ENCODE assay signal across 14 cellular contexts in the genomic region with DNA sequence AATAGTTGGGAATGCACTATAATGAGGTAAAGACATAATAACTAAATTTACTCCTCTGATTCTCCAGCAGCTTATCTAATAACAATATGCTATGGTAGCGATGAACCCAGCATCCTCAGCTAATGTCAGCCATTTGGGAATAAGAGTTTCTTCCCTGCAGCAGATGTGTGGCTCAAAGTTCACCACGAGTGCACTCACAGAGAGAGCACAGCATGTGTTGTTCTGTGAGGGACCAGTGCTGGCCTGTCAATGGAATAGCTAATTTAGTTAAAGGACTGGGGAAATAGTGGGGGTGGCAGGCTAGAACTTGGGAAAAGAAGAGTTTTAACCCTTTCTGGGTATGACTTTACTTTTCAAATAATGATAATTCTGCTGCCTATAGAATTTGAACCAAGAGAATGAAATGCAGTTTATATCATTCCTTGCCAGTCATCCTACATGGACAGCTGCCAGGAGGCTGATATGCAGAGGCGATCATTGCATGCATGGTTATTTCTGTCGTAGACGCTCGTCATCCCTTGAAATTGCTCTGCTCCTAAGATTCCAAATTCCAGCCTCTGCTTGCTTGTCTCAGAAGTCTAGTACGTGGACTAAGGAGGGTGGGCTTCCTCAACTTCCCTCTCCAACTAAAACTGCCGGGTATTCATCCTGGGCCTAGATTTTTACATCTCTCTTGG.
A peak's percentile ranks its signal among the peaks of the same experiment; 100 is the strongest.
DNase-seq lines count a peak whose midpoint lies in the region; ATAC-seq, FAIRE-seq and TF ChIP-seq lines count a peak whose summit lies in the region.
"Had no signal": no experiment of that assay in that cellular context is flagged by ENCODE, and none has a peak within 500 bp of the region (broad histone marks: within the 10 kb centered on the region; RNA-seq: fewer than 3 reads in every experiment).

No MANE protein-coding gene starts in this region.

- H3K9ac ChIP-seq in HepG2 (ENCODE audit: insufficient read depth, low read depth, low read length), result no peak overlapping the region

- intact Hi-C loops in HepG2 (cut with micrococcal nuclease; ENCODE audit: unreplicated experiment), result loop anchor here (10.0 kb wide), 1 partner anchor 1923 kb away; no protein-coding TSS in a partner anchor
- intact Hi-C loops in tibial artery (cut with DNase I; ENCODE audit: low total_unique reads), result no loop called here

- BruUV-seq in HepG2 (replicated peaks; lab: Mats Ljungman, UMichigan), result no TSS peak

- H3K4me3 ChIP-seq in HepG2 (replicated peaks in 1 of 3; ENCODE audit: insufficient read depth in 1 of 3, low read depth in 2 of 3, low read length in 3 of 3) (no peak overlapping the region), tibial artery (no peak overlapping the region)
- H3K4me3 ChIP-seq: adrenal gland, GM12878, ovary, upper lobe of left lung had no signal

- 53% methylated on average over 8 of the region's 8 CpGs for WGBS in HepG2 (ENCODE audit: low lambda C conversion rate)

- H3K27me3 ChIP-seq in HepG2 (ENCODE audit: control insufficient read depth in 1 of 2, insufficient read depth in 2 of 2, low read length in 2 of 2) (no peaks in the 10 kb centered on the region; a peak in 1 of 5 replicates), tibial artery (no peaks in the 10 kb centered on the region)
- H3K27me3 ChIP-seq: adrenal gland, ovary, upper lobe of left lung had no signal

- H3K36me3 ChIP-seq in HepG2 (replicated peaks in 1 of 2; ENCODE audit: control insufficient read depth in 1 of 2, insufficient read depth in 2 of 2, low read length in 2 of 2), result no peaks in the 10 kb centered on the region
- no peaks in the 10 kb centered on the region for H3K36me3 ChIP-seq in tibial artery
- H3K36me3 ChIP-seq: adrenal gland, ovary, upper lobe of left lung had no signal

- POLR2A ChIA-PET in HepG2 (lab: Yijun Ruan, JAX) (no interaction called here), GM10248 (lab: Yijun Ruan, JAX) (no interaction called here)

- CTCF ChIA-PET in HepG2 (lab: Yijun Ruan, JAX; ENCODE audit: low intra/inter-chr PET ratio, low total read pairs), result no interaction called here
- CTCF ChIA-PET in GM10248 (lab: Yijun Ruan, JAX), result interaction anchor here (0.7 to 1.1 kb wide), 4 partner anchors 9 to 162 kb away, joined by 3 read pairs; no protein-coding TSS in a partner anchor

- TF ChIP-seq CTCF in HepG2 (CRISPR knock-in tag; IDR thresholded peaks at IDR 0.05), result no peak
- TF ChIP-seq CTCF in tibial artery (IDR thresholded peaks at IDR 0.05), result no peak
- TF ChIP-seq CTCF in GM10248 (IDR thresholded peaks at IDR 0.05; ENCODE audit: control extremely low read depth, extremely low read depth, low read depth, missing control alignments), result no peak

- H3K4me1 ChIP-seq in HepG2 (ENCODE audit: insufficient read depth, low read length) (peaks cover 20% of the 10 kb centered on the region), tibial artery (peaks cover 0 to 43% (median 17%) of the 10 kb centered on the region in 4 donors)

- no peak overlapping the region for H2AFZ ChIP-seq in HepG2 (ENCODE audit: low read length)

- peak; percentile 72 for ATAC-seq in HepG2
- ATAC-seq in HG03159 (IDR thresholded peaks at IDR 0.05; ENCODE audit: unreplicated experiment), result no peak
- ATAC-seq: GM12878 had no signal

- no peak overlapping the region for H3K4me2 ChIP-seq in HepG2 (ENCODE audit: low read depth, low read length)

- H3K27ac ChIP-seq in HepG2 (ENCODE audit: extremely low read length, insufficient read depth, low read length) (no peak overlapping the region), tibial artery (peak overlapping the region; percentile 37 to 50)
- H3K27ac ChIP-seq: ovary had no signal

- H4K20me1 ChIP-seq in HepG2 (ENCODE audit: insufficient read depth, low read length), result no peaks in the 10 kb centered on the region

- no peaks in the 10 kb centered on the region for H3K9me3 ChIP-seq in HepG2 (ENCODE audit: low read length)
- H3K9me3 ChIP-seq in tibial artery, result no peaks in the 10 kb centered on the region
- H3K9me3 ChIP-seq: adrenal gland, ovary, upper lobe of left lung had no signal

- in situ Hi-C loops in HepG2 (cut with HindIII; ENCODE audit: extremely low pct_ligation_motif_present, low pct_unique_long_range_greater_than_20kb), result no loop called here

- peak; percentile 46 for DNase-seq in NCI-H460 (ENCODE audit: extremely low read depth, low read depth)
- peak; percentile 47 for DNase-seq in dedifferentiated amniotic fluid mesenchymal stem cell (ENCODE audit: extremely low spot score)
- DNase-seq in HepG2 (ENCODE audit: low spot score), result no peak
- DNase-seq in tibial artery, result no peak
- no peak for DNase-seq in GM10248 (ENCODE audit: extremely low spot score)
- no peak for DNase-seq in GM19240 (ENCODE audit: insufficient read length, low spot score)
- no peak for DNase-seq in stimulated activated CD8-positive, alpha-beta memory T cell treated with anti-CD3 and anti-CD28 coated beads, Interleukin-4, amount 100 ng/mL, for 48 hours
- DNase-seq: ovary, upper lobe of left lung had no signal

- no peak for FAIRE-seq in HepG2 (lab: Jason Lieb, UNC)
- FAIRE-seq: endometrium, GM12878, islet of Langerhans had no signal

- TF ChIP-seq POLR2A in HepG2 (IDR thresholded peaks at IDR 0.05; ENCODE audit: insufficient read depth in 1 of 2, low read depth in 2 of 2, low read length in 2 of 2), result no peak

- no peak for TF ChIP-seq EP300 in HepG2 (IDR thresholded peaks at IDR 0.05; ENCODE audit: low read depth in 2 of 2, low read length in 2 of 2)
- no peak for TF ChIP-seq EP300 in HepG2 (CRISPR knock-in tag; IDR thresholded peaks at IDR 0.05; ENCODE audit: borderline replicate concordance)

- TF ChIP-seq RAD21 in HepG2 (CRISPR knock-in tag; IDR thresholded peaks at IDR 0.05), result no peak

- H3K79me2 ChIP-seq in HepG2 (ENCODE audit: insufficient read depth, low read length), result no peaks in the 10 kb centered on the region

TF ChIP-seq in HepG2, 621 proteins besides CTCF, POLR2A, EP300 and RAD21:
- TF ChIP-seq HNF4A (CRISPR knock-in tag; IDR thresholded peaks at IDR 0.05) (peak; percentile 59), ZSCAN22 (CRISPR knock-in tag; IDR thresholded peaks at IDR 0.05) (no peak)

Comparison
In these comparisons a context has a peak if more than half of its experiments do, and no peak if none do; other contexts are left out.
1. DNase-seq: peak in NCI-H460 (single experiment) and dedifferentiated amniotic fluid mesenchymal stem cell (single experiment); none in HepG2 (single experiment), tibial artery (0 of 2), GM10248 (single experiment), GM19240 (single experiment) and stimulated activated CD8-positive, alpha-beta memory T cell treated with anti-CD3 and anti-CD28 coated beads, Interleukin-4, amount 100 ng/mL, for 48 hours (single experiment).